Comparison of ENCODE assay signal across 9 cellular contexts in the genomic region with DNA sequence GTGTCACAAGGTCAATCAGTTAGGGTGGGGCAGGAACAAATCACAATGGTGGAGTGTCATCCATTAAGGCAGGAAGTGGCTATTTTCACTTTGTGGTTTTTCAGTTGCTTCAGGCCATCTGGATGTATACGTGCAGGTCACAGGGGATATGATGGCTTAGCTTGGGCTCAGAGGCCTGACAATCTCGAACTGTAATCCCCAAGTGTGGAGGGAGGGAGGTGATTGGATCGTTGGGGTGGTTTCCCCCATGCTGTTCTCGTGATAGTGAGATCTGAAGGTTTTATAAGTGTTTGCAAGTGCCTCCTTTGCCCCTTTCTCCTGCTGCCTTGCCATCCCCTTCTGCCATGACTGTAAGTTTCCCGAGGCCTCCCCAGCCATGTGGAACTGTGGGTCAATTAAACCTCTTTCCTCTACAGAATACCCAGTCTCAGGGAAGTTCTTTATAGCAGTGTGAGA. TPM values are rescaled to one million over a fixed set of nuclear protein-coding genes. Genes with fewer than 3 reads are reported as not detected.
DNase-seq lines count a peak whose midpoint lies in the region; ATAC-seq, FAIRE-seq and TF ChIP-seq lines count a peak whose summit lies in the region.
"Had no signal": no experiment of that assay in that cellular context is flagged by ENCODE, and none has a peak within 500 bp of the region (broad histone marks: within the 10 kb centered on the region; RNA-seq: fewer than 3 reads in every experiment).

No MANE protein-coding gene starts in this region.

- in situ Hi-C loops in transverse colon (cut with MboI; ENCODE audit: low pct_ligation_motif_present in 1 of 4, low pct_unique_long_range_greater_than_20kb in 1 of 4, low sequenced_read_pairs in 3 of 4) = no loop called here

- TF ChIP-seq CTCF in transverse colon (IDR thresholded peaks at IDR 0.05) (no peak), RWPE1 (conservative IDR thresholded peaks at IDR 0.05; ENCODE audit: low read depth) (no peak)

- ATAC-seq in GM21528 (IDR thresholded peaks at IDR 0.05; ENCODE audit: low FRiP score, unreplicated experiment) (peak; percentile 48), left lobe of liver (no peak)

- POLR2A ChIA-PET in RWPE1 (lab: Yijun Ruan, JAX; ENCODE audit: low non-redundant PET) = no interaction called here

- TF ChIP-seq POLR2A in GM12892 (IDR thresholded peaks at IDR 0.05; ENCODE audit: low read depth, low read length) (peak; percentile 89), transverse colon (IDR thresholded peaks at IDR 0.05) (no peak)

- H3K4me1 Mint-ChIP-seq in dendritic cell treated with granulocyte-macrophage colony-stimulating factor and Interleukin-4, amounts not matched to agents 40 ng/mL and 50 ng/mL, for 4 days (ENCODE audit: low read depth) = peaks cover 30% of the 10 kb centered on the region

- H3K9me3 Mint-ChIP-seq in dendritic cell treated with granulocyte-macrophage colony-stimulating factor and Interleukin-4, amounts not matched to agents 40 ng/mL and 50 ng/mL, for 4 days = no peaks in the 10 kb centered on the region

- WGBS in transverse colon (ENCODE audit: low coverage in 1 of 2), 2 donors = 66% methylated on average over 5 of the region's 5 CpGs; no CpG with 5 or more reads in 1 of the 2 donors

- no peak for TF ChIP-seq EP300 in transverse colon (IDR thresholded peaks at IDR 0.05; ENCODE audit: low read depth)

- H3K9me3 ChIP-seq in HUES6 (ENCODE audit: control insufficient read depth, insufficient read depth, low read depth, low read length) (no peaks in the 10 kb centered on the region), transverse colon (no peaks in the 10 kb centered on the region)

- H3K36me3 ChIP-seq in HUES6 (ENCODE audit: control insufficient read depth, insufficient read depth, low read length) (no peaks in the 10 kb centered on the region; the same call in 1 of the 2 replicates), transverse colon (no peaks in the 10 kb centered on the region)

- peak overlapping the region; percentile 21; the same call in 1 of the 2 replicates for H3K27ac ChIP-seq in HUES6 (ENCODE audit: low read depth, low read length)
- peak overlapping the region in 2 of 4 donors; percentile 50 to 60 for H3K27ac ChIP-seq in transverse colon
- H3K27ac ChIP-seq in RWPE1 = no peak overlapping the region
- H3K27ac ChIP-seq: skin epidermis had no signal

- intact Hi-C loops in dendritic cell treated with granulocyte-macrophage colony-stimulating factor and Interleukin-4, amounts not matched to agents 40 ng/mL and 50 ng/mL, for 4 days (cut with micrococcal nuclease) = no loop called here
- intact Hi-C loops in transverse colon (cut with DNase I; ENCODE audit: low total_unique reads) = no loop called here

- FAIRE-seq in GM12892 (lab: Jason Lieb, UNC) = peak; percentile 100

- H3K4me1 ChIP-seq in HUES6 (ENCODE audit: control insufficient read depth, insufficient read depth, low read length) (peaks cover 33% of the 10 kb centered on the region), transverse colon (peaks cover 11 to 28% (median 19%) of the 10 kb centered on the region in 4 donors)

- peak overlapping the region; percentile 50 for H3K27ac Mint-ChIP-seq in dendritic cell treated with granulocyte-macrophage colony-stimulating factor and Interleukin-4, amounts not matched to agents 40 ng/mL and 50 ng/mL, for 4 days

- H3K36me3 Mint-ChIP-seq in dendritic cell treated with granulocyte-macrophage colony-stimulating factor and Interleukin-4, amounts not matched to agents 40 ng/mL and 50 ng/mL, for 4 days (ENCODE audit: low read depth) = peaks cover 11% of the 10 kb centered on the region

- H3K9ac ChIP-seq in HUES6 (ENCODE audit: low read length) = peak overlapping the region; percentile 16

- H3K4me3 ChIP-seq in HUES6 (ENCODE audit: low read depth, low read length) = no peak overlapping the region
- H3K4me3 ChIP-seq in transverse colon = no peak overlapping the region
- H3K4me3 ChIP-seq: skin epidermis had no signal

- H3K27me3 ChIP-seq in HUES6 (ENCODE audit: control insufficient read depth, insufficient read depth, low read length) (no peaks in the 10 kb centered on the region), transverse colon (no peaks in the 10 kb centered on the region)

- H3K27me3 Mint-ChIP-seq in dendritic cell treated with granulocyte-macrophage colony-stimulating factor and Interleukin-4, amounts not matched to agents 40 ng/mL and 50 ng/mL, for 4 days = no peaks in the 10 kb centered on the region

- DNase-seq in GM12892 (ENCODE audit: insufficient read length) = no peak
- DNase-seq in transverse colon = no peak
- no peak for DNase-seq in RWPE1 (ENCODE audit: low spot score)
- DNase-seq in left lobe of liver (ENCODE audit: low spot score) = no peak
- no peak for DNase-seq in HPDE6-E6E7 (ENCODE audit: extremely low spot score)

- no peak overlapping the region for H3K4me3 Mint-ChIP-seq in dendritic cell treated with granulocyte-macrophage colony-stimulating factor and Interleukin-4, amounts not matched to agents 40 ng/mL and 50 ng/mL, for 4 days

- CTCF ChIA-PET in RWPE1 (lab: Yijun Ruan, JAX) = no interaction called here

RNA-seq across cellular contexts. Expression of a gene that starts 36.7 kb away (rescaled TPM):
- 14.9 TPM for polyA plus RNA-seq in GM12892 (2012; ENCODE audit: missing spikeins)
- 1 to 10 TPM; 1.8 to 7.9 (median 5.3) TPM for total RNA-seq in transverse colon
- 4.2 TPM for total RNA-seq in left lobe of liver

RNA-seq across cellular contexts. Expression of a gene that starts 37.1 kb away (rescaled TPM):
- polyA plus RNA-seq in GM12892 (2012; ENCODE audit: missing spikeins) = 51.7 TPM
- total RNA-seq in transverse colon (10 to 100 TPM in 3 of 4 donors, 1 to 10 TPM in 1; 3.7 to 31.9 (median 23.3) TPM), left lobe of liver (5.8 TPM)
